In the genomic region with DNA sequence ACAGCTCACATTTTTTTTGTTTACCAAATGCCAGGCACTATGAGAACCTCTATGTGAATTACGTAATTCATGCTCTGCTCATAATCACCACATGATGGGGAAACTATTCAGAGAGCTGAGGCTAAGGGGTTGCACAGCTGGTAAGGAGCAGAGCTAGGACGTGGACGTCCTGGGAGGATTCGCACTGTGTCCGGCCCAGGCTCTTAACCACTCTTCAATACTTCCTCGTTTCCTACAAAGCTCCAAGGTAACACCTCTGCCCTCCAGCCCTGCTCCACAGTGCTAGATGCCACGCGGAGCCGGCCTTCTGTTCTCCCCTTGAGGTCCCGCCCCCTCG, we compare ENCODE assay signal across 8 cellular contexts. TPM values are rescaled to one million over a fixed set of nuclear protein-coding genes. Genes with fewer than 3 reads are reported as not detected.
A peak's percentile ranks its signal among the peaks of the same experiment; 100 is the strongest.
DNase-seq lines count a peak whose midpoint lies in the region; ATAC-seq, FAIRE-seq and TF ChIP-seq lines count a peak whose summit lies in the region.

No MANE protein-coding gene starts in this region.

- H3K4me3 ChIP-seq in GM12865 (ENCODE audit: low read depth, low read length) (peak overlapping the region; percentile 54), Panc1 (ENCODE audit: low read depth in 2 of 2, low read length in 2 of 2) (peak overlapping the region; percentile 26 to 48), epithelial cell of proximal tubule (ENCODE audit: low read depth, low read length) (peak overlapping the region; percentile 48), rectal smooth muscle tissue (ENCODE audit: low read length) (peak overlapping the region; percentile 49)

- intact Hi-C loops in Panc1 (cut with micrococcal nuclease; ENCODE audit: unreplicated experiment) = no loop called here

- no TSS peak for BruUV-seq in Panc1 (replicated peaks; lab: Mats Ljungman, UMichigan)

- in situ Hi-C loops in Panc1 (cut with HindIII; ENCODE audit: low pct_unique_long_range_greater_than_20kb, low sequenced_read_pairs) = no loop called here

- CTCF ChIA-PET in Panc1 (lab: Charles Lee) = interaction anchor here (1.0 kb wide), 1 partner anchor 115 kb away, joined by 5 read pairs; no protein-coding TSS in a partner anchor

- no peak for ATAC-seq in Panc1

- POLR2A ChIA-PET in Panc1 (lab: Charles Lee) = no interaction called here

- no peaks in the 10 kb centered on the region for H3K9me3 ChIP-seq in Panc1 (ENCODE audit: control insufficient read depth, insufficient read depth, low read depth, low read length)

- H3K9ac ChIP-seq in rectal smooth muscle tissue (ENCODE audit: low read length) = no peak overlapping the region

- TF ChIP-seq CTCF in GM12865 (IDR thresholded peaks at IDR 0.05; ENCODE audit: insufficient read depth, low read depth, low read length, missing control alignments) (no peak), Panc1 (IDR thresholded peaks at IDR 0.05) (no peak), epithelial cell of proximal tubule (conservative IDR thresholded peaks at IDR 0.05; ENCODE audit: low read depth, low read length) (no peak)

- H3K36me3 ChIP-seq in Panc1 (ENCODE audit: control insufficient read depth, insufficient read depth, low read length) (peaks cover 5% of the 10 kb centered on the region; the same call in 1 of the 2 replicates), rectal smooth muscle tissue (ENCODE audit: control insufficient read depth, insufficient read depth, low read length) (peaks cover 16% of the 10 kb centered on the region)

- H3K27ac ChIP-seq in Panc1 (ENCODE audit: low read length) (peak overlapping the region; percentile 74), rectal smooth muscle tissue (ENCODE audit: low read depth, low read length) (peak overlapping the region; percentile 80)

- DNase-seq in GM12865 (ENCODE audit: low read depth) (no peak), Panc1 (ENCODE audit: low read depth, low spot score) (no peak), epithelial cell of proximal tubule (ENCODE audit: low read depth) (no peak), cortex of kidney (lab: John Stamatoyannopoulos, UW) (no peak), mesenteric fat pad (ENCODE audit: low spot score) (no peak), frontal cortex (ENCODE audit: low spot score in 2 of 2) (no peak), NCI-H345 treated with DMSO at 0.1 percent for 48 hours (lab: John Stamatoyannopoulos, UW; ENCODE audit: unreplicated experiment) (no peak)

- H3K27me3 ChIP-seq in Panc1 (ENCODE audit: control insufficient read depth, insufficient read depth, low read length) = no peaks in the 10 kb centered on the region
- H3K27me3 ChIP-seq in rectal smooth muscle tissue (ENCODE audit: control insufficient read depth, insufficient read depth, low read length) = no peaks in the 10 kb centered on the region

- peaks cover 17% of the 10 kb centered on the region for H3K4me1 ChIP-seq in Panc1 (ENCODE audit: control insufficient read depth, insufficient read depth, low read length)
- peaks cover 6% of the 10 kb centered on the region for H3K4me1 ChIP-seq in rectal smooth muscle tissue (ENCODE audit: control insufficient read depth, insufficient read depth, low read length)

- FAIRE-seq in frontal cortex (lab: Jason Lieb, UNC) = no peak

RNA-seq across cellular contexts. Expression of gene PHF19, which starts 8.7 kb away (rescaled TPM):
- 91.1 TPM for total RNA-seq in Panc1 (2021; ENCODE audit: unreplicated experiment)
- polyA plus RNA-seq in Panc1 (2012; ENCODE audit: insufficient read length) = 56.2 TPM
- 86.2 and 122 TPM in 2 replicates for total RNA-seq in epithelial cell of proximal tubule
- total RNA-seq in mesenteric fat pad = 13.7 TPM
- 3.7 TPM for total RNA-seq in frontal cortex

RNA-seq across cellular contexts. Expression of gene PSMD5, which starts 25.6 kb away (rescaled TPM):
- 53.0 TPM for total RNA-seq in Panc1 (2021; ENCODE audit: unreplicated experiment)
- 42.9 TPM for polyA plus RNA-seq in Panc1 (2012; ENCODE audit: insufficient read length)
- total RNA-seq in epithelial cell of proximal tubule = 31.4 and 42.1 TPM in 2 replicates
- total RNA-seq in mesenteric fat pad = 54.6 TPM
- 31.0 TPM for total RNA-seq in frontal cortex

RNA-seq across cellular contexts. Expression of gene TRAF1, which starts 58.3 kb away (rescaled TPM):
- total RNA-seq in Panc1 (2021; ENCODE audit: unreplicated experiment) (4.7 TPM), epithelial cell of proximal tubule (4.5 and 5.9 TPM in 2 replicates), mesenteric fat pad (1.6 TPM), frontal cortex (1.6 TPM)
- 3.7 TPM for polyA plus RNA-seq in Panc1 (2012; ENCODE audit: insufficient read length)
